8 cellular contexts compared by ENCODE assay signal in genomic region chr5:82349651-82350050, GRCh38.
DNase-seq lines count a peak whose midpoint lies in the region; ATAC-seq and TF ChIP-seq lines count a peak whose summit lies in the region.

No MANE protein-coding gene starts in this region.

- peaks cover 0 to 61% (median 37%) of the 10 kb centered on the region in 4 donors for H3K4me1 ChIP-seq in tibial artery

- intact Hi-C loops in tibial artery (cut with DNase I; ENCODE audit: low total_unique reads): loop anchor here (10.0 kb wide), 2 partner anchors 285 to 1215 kb away; no protein-coding TSS in a partner anchor

- no peaks in the 10 kb centered on the region for H3K9me3 ChIP-seq in tibial artery

- peak; percentile 57 for ATAC-seq in HG02759 (IDR thresholded peaks at IDR 0.05; ENCODE audit: unreplicated experiment)

- no peak overlapping the region for H3K27ac Mint-ChIP-seq in glutamatergic neuron (ENCODE audit: unreplicated experiment)

- H3K9me3 Mint-ChIP-seq in glutamatergic neuron (ENCODE audit: unreplicated experiment): peaks cover 2% of the 10 kb centered on the region

- no peak overlapping the region for H3K4me3 Mint-ChIP-seq in glutamatergic neuron (ENCODE audit: unreplicated experiment)

- H3K36me3 Mint-ChIP-seq in glutamatergic neuron (ENCODE audit: unreplicated experiment): no peaks in the 10 kb centered on the region

- peak overlapping the region; percentile 68 to 77 for H3K27ac ChIP-seq in tibial artery

- TF ChIP-seq CTCF in glutamatergic neuron (IDR thresholded peaks at IDR 0.05; ENCODE audit: partially characterized antibody, unreplicated experiment) (peak; percentile 42), tibial artery (IDR thresholded peaks at IDR 0.05) (peak in 1 of 2 experiments; percentile 33)

- no peaks in the 10 kb centered on the region for H3K27me3 Mint-ChIP-seq in glutamatergic neuron (ENCODE audit: unreplicated experiment)

- DNase-seq in COR-L47 (lab: John Stamatoyannopoulos, UW) (peak; percentile 8), glutamatergic neuron (peak; percentile 63), tibial artery (peak in 1 of 2 donors; percentile 59), NCI-H146 treated with DMSO at 0.1 percent for 48 hours (lab: John Stamatoyannopoulos, UW; ENCODE audit: unreplicated experiment) (no peak), DMS79 (lab: John Stamatoyannopoulos, UW) (no peak), HK-2 (ENCODE audit: unreplicated experiment) (no peak)
- peak; percentile 62 to 64 for DNase-seq in activated CD4-positive, alpha-beta T cell treated with anti-CD3 and anti-CD28 coated beads, Interleukin-2, amount 50 U/mL, for 48 hours

- no peaks in the 10 kb centered on the region for H3K27me3 ChIP-seq in tibial artery

- H3K4me1 Mint-ChIP-seq in glutamatergic neuron (ENCODE audit: low read depth, unreplicated experiment): peaks cover 13% of the 10 kb centered on the region

- H3K4me3 ChIP-seq in tibial artery: no peak overlapping the region

- no peaks in the 10 kb centered on the region for H3K36me3 ChIP-seq in tibial artery

Comparison
In these comparisons a context has a peak if more than half of its experiments do, and no peak if none do; other contexts are left out.
1. DNase-seq: peak in COR-L47 (single experiment), activated CD4-positive, alpha-beta T cell treated with anti-CD3 and anti-CD28 coated beads, Interleukin-2, amount 50 U/mL, for 48 hours (2 of 2) and glutamatergic neuron (single experiment); none in NCI-H146 treated with DMSO at 0.1 percent for 48 hours (single experiment), DMS79 (single experiment) and HK-2 (single experiment).